1 cellular context compared by ENCODE assay signal in genomic region chr1:154741747-154742495, GRCh38.
TF ChIP-seq lines count a peak whose summit lies in the region.

No MANE protein-coding gene starts in this region.

TF ChIP-seq in HepG2, 621 proteins besides CTCF, POLR2A, EP300 and RAD21 (continued from another document and continues in another):
- TF ChIP-seq JARID2 (CRISPR knock-in tag; IDR thresholded peaks at IDR 0.05; ENCODE audit: insufficient replicate concordance) (no peak), PAWR (CRISPR knock-in tag; IDR thresholded peaks at IDR 0.05; ENCODE audit: borderline replicate concordance) (no peak), CHCHD3 (CRISPR knock-in tag; IDR thresholded peaks at IDR 0.05) (no peak), ZNF841 (CRISPR knock-in tag; IDR thresholded peaks at IDR 0.05; ENCODE audit: borderline replicate concordance) (no peak), ZFP37 (CRISPR knock-in tag; IDR thresholded peaks at IDR 0.05; ENCODE audit: borderline replicate concordance) (no peak), ZNF143 (CRISPR knock-in tag; IDR thresholded peaks at IDR 0.05) (no peak), ZNF501 (CRISPR knock-in tag; IDR thresholded peaks at IDR 0.05) (peak; percentile 69; the same call in 1 of the 2 replicates), NR1H2 (CRISPR knock-in tag; IDR thresholded peaks at IDR 0.05; ENCODE audit: borderline replicate concordance, low read depth) (no peak), IRX3 (CRISPR knock-in tag; IDR thresholded peaks at IDR 0.05; ENCODE audit: borderline replicate concordance, low read depth) (no peak), SSRP1 (CRISPR knock-in tag; IDR thresholded peaks at IDR 0.05) (no peak), CSRNP1 (CRISPR knock-in tag; IDR thresholded peaks at IDR 0.05) (no peak), ZNF432 (CRISPR knock-in tag; IDR thresholded peaks at IDR 0.05; ENCODE audit: borderline replicate concordance) (no peak), MTA1 (CRISPR knock-in tag; IDR thresholded peaks at IDR 0.05; ENCODE audit: borderline replicate concordance) (no peak), KLF9 (CRISPR knock-in tag; IDR thresholded peaks at IDR 0.05; ENCODE audit: low read depth) (no peak), DNMT3B (CRISPR knock-in tag; conservative IDR thresholded peaks at IDR 0.05) (no peak), ZFP36L1 (CRISPR knock-in tag; IDR thresholded peaks at IDR 0.05) (no peak), FOSL1 (CRISPR knock-in tag; IDR thresholded peaks at IDR 0.05; ENCODE audit: borderline replicate concordance) (no peak), ZNF577 (CRISPR knock-in tag; IDR thresholded peaks at IDR 0.05; ENCODE audit: borderline replicate concordance, low read depth) (no peak), EZH2 (conservative IDR thresholded peaks at IDR 0.05; ENCODE audit: low read depth, low read length) (no peak), ADNP (CRISPR knock-in tag; IDR thresholded peaks at IDR 0.05) (no peak), MAF1 (CRISPR knock-in tag; IDR thresholded peaks at IDR 0.05; ENCODE audit: borderline replicate concordance) (no peak), NFYC (CRISPR knock-in tag; IDR thresholded peaks at IDR 0.05) (peak; percentile 26; the same call in 1 of the 2 replicates), FLYWCH1 (CRISPR knock-in tag; IDR thresholded peaks at IDR 0.05) (no peak), THYN1 (CRISPR knock-in tag; IDR thresholded peaks at IDR 0.05; ENCODE audit: borderline replicate concordance, low read depth) (no peak), FOXM1 (CRISPR knock-in tag; IDR thresholded peaks at IDR 0.05) (no peak), GLI4 (CRISPR knock-in tag; IDR thresholded peaks at IDR 0.05; ENCODE audit: borderline replicate concordance) (no peak), ZNF574 (CRISPR knock-in tag; IDR thresholded peaks at IDR 0.05) (0 out of 2 replicates have a peak, but pooled peaks have one; percentile 50), ZNF792 (CRISPR knock-in tag; IDR thresholded peaks at IDR 0.05) (no peak), ATF7 (IDR thresholded peaks at IDR 0.05) (no peak), ATF7 (CRISPR knock-in tag; IDR thresholded peaks at IDR 0.05) (no peak), ZNF362 (CRISPR knock-in tag; IDR thresholded peaks at IDR 0.05; ENCODE audit: borderline replicate concordance) (no peak; the same call in 1 of the 2 replicates), HNRNPH1 (optimal IDR thresholded peaks at IDR 0.05; ENCODE audit: low read depth, low read length) (no peak), ZNF569 (CRISPR knock-in tag; IDR thresholded peaks at IDR 0.05; ENCODE audit: borderline replicate concordance) (no peak), ZNF18 (CRISPR knock-in tag; IDR thresholded peaks at IDR 0.05; ENCODE audit: insufficient replicate concordance) (no peak), NCOA1 (CRISPR knock-in tag; IDR thresholded peaks at IDR 0.05) (no peak), PPARG (CRISPR knock-in tag; conservative IDR thresholded peaks at IDR 0.05) (no peak), LBX2 (CRISPR knock-in tag; IDR thresholded peaks at IDR 0.05; ENCODE audit: borderline replicate concordance) (no peak), ATF5 (CRISPR knock-in tag; IDR thresholded peaks at IDR 0.05; ENCODE audit: low read depth) (no peak), MTERF4 (CRISPR knock-in tag; IDR thresholded peaks at IDR 0.05) (no peak), TP53 (CRISPR knock-in tag; conservative IDR thresholded peaks at IDR 0.05) (no peak), NCOA2 (CRISPR knock-in tag; IDR thresholded peaks at IDR 0.05) (no peak), PRDM15 (CRISPR knock-in tag; IDR thresholded peaks at IDR 0.05) (no peak), ZBTB3 (CRISPR knock-in tag; IDR thresholded peaks at IDR 0.05; ENCODE audit: borderline replicate concordance, low read depth) (no peak), PCBP1 (IDR thresholded peaks at IDR 0.05; ENCODE audit: borderline replicate concordance, low read depth, low read length) (no peak), KDM5B (CRISPR knock-in tag; IDR thresholded peaks at IDR 0.05; ENCODE audit: borderline replicate concordance) (no peak; the same call in 1 of the 2 replicates), PREB (CRISPR knock-in tag; IDR thresholded peaks at IDR 0.05) (no peak), ISL2 (CRISPR knock-in tag; IDR thresholded peaks at IDR 0.05) (no peak), ZNF83 (CRISPR knock-in tag; IDR thresholded peaks at IDR 0.05; ENCODE audit: borderline replicate concordance) (no peak), ZNF207 (IDR thresholded peaks at IDR 0.05; ENCODE audit: borderline replicate concordance) (no peak), ZNF530 (CRISPR knock-in tag; IDR thresholded peaks at IDR 0.05; ENCODE audit: low read depth) (no peak), ZKSCAN8 (CRISPR knock-in tag; IDR thresholded peaks at IDR 0.05; ENCODE audit: borderline replicate concordance) (no peak), KMT2B (CRISPR knock-in tag; IDR thresholded peaks at IDR 0.05) (no peak), ATF7-NPFF (CRISPR knock-in tag; IDR thresholded peaks at IDR 0.05; ENCODE audit: low read depth) (no peak), TCF7L2 (IDR thresholded peaks at IDR 0.05; ENCODE audit: low read depth, low read length) (no peak), SMARCC2 (IDR thresholded peaks at IDR 0.05) (no peak), IRF9 (CRISPR knock-in tag; IDR thresholded peaks at IDR 0.05; ENCODE audit: borderline replicate concordance) (no peak), ZNF740 (CRISPR knock-in tag; IDR thresholded peaks at IDR 0.05) (no peak), ZNF891 (CRISPR knock-in tag; IDR thresholded peaks at IDR 0.05) (0 out of 2 replicates have a peak, but pooled peaks have one; percentile 46), ZFAT (CRISPR knock-in tag; conservative IDR thresholded peaks at IDR 0.05) (no peak), ZNF496 (CRISPR knock-in tag; IDR thresholded peaks at IDR 0.05; ENCODE audit: insufficient replicate concordance) (no peak)
